ENCODE assay signal across 8 cellular contexts in the genomic region with DNA sequence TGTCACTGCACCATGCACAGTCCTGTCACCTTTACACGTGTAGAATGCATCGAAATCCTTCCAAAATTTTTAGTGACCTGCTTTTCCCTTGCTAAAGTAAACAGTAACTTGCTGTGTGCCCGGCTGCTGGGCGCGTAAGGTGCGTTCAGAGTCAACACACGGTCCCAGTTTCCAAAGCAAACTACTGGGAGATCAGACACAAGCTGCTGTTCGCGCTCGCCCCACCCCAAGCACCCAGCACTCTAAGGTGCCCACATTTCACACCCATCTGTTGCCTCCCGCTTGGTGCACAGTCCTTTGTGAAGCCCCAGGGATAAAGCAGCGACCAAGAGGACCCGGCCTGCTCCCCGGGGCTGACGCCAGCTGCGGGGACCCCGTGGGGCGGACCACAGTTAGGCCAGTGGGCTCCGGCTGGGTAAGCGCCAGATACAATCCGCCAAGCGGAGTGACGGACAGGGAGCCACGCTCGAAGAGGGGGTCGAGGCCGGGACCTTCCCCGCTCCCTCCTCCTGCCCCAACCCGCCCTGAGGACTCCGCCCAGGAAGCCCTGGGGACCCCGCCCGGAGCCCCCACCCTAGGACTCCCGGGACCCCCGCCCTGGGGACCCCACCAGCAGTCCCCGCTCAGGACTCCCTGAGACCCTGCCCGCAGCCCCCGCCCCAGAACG. TPM values are rescaled to one million over a fixed set of nuclear protein-coding genes. Genes with fewer than 3 reads are reported as not detected.
A peak's percentile ranks its signal among the peaks of the same experiment; 100 is the strongest.
DNase-seq lines count a peak whose midpoint lies in the region; ATAC-seq, FAIRE-seq and TF ChIP-seq lines count a peak whose summit lies in the region.

No MANE protein-coding gene starts in this region.

- ATAC-seq in A549: peak; percentile 67 to 74
- peak; percentile 20 for ATAC-seq in GM18505 (IDR thresholded peaks at IDR 0.05; ENCODE audit: unreplicated experiment)
- ATAC-seq in HG03066 (IDR thresholded peaks at IDR 0.05; ENCODE audit: low read depth, unreplicated experiment): peak; percentile 23
- peak; percentile 46 for ATAC-seq in body of pancreas
- ATAC-seq in GM18870 (IDR thresholded peaks at IDR 0.05; ENCODE audit: unreplicated experiment): no peak

- intact Hi-C loops in body of pancreas (cut with DNase I): no loop called here

- H3K36me3 ChIP-seq in Peyer's patch: no peaks in the 10 kb centered on the region
- no peaks in the 10 kb centered on the region for H3K36me3 ChIP-seq in body of pancreas (replicated peaks in 1 of 2; ENCODE audit: insufficient read depth in 1 of 2, low read depth in 2 of 2)

- TF ChIP-seq POLR2A in A549 (IDR thresholded peaks at IDR 0.05; ENCODE audit: low read length) (no peak), GM18505 (IDR thresholded peaks at IDR 0.05; ENCODE audit: borderline replicate concordance, extremely low read depth, insufficient read depth, insufficient read length) (no peak), Peyer's patch (IDR thresholded peaks at IDR 0.05) (no peak), body of pancreas (IDR thresholded peaks at IDR 0.05) (peak in 2 of 3 donors; percentile 54 to 59)

- TF ChIP-seq EP300 in A549 (IDR thresholded peaks at IDR 0.05): no peak

- H3K9me3 ChIP-seq in A549: no peaks in the 10 kb centered on the region
- no peaks in the 10 kb centered on the region for H3K9me3 ChIP-seq in Peyer's patch
- H3K9me3 ChIP-seq in body of pancreas: no peaks in the 10 kb centered on the region

- H3K4me2 ChIP-seq in A549: peak overlapping the region; percentile 83

- H3K4me3 ChIP-seq in A549: peak overlapping the region; percentile 75
- peak overlapping the region; percentile 80 to 97 (median 90) for H3K4me3 ChIP-seq in Peyer's patch
- peak overlapping the region; percentile 80 to 96 for H3K4me3 ChIP-seq in body of pancreas

- POLR2A ChIA-PET in A549 (lab: Yijun Ruan, JAX): no interaction called here

- H3K4me1 ChIP-seq in A549 (peaks cover 22% of the 10 kb centered on the region), Peyer's patch (peaks cover 0 to 13% (median 4%) of the 10 kb centered on the region in 4 donors), body of pancreas (peaks cover 19% of the 10 kb centered on the region)

- CTCF ChIA-PET in A549 (lab: Yijun Ruan, JAX): interaction anchor here (0.5 to 7.2 kb wide), 5 partner anchors 13 to 1118 kb away, joined by 3 to 40 read pairs (median 6); no protein-coding TSS in a partner anchor

- no peak for TF ChIP-seq RAD21 in A549 (conservative IDR thresholded peaks at IDR 0.05 in 1 of 2, IDR thresholded peaks at IDR 0.05 in 1 of 2)

- H3K27me3 ChIP-seq in Peyer's patch: no peaks in the 10 kb centered on the region
- no peaks in the 10 kb centered on the region for H3K27me3 ChIP-seq in body of pancreas

- 3% methylated on average over 25 of the region's 38 CpGs for WGBS in A549 (ENCODE audit: missing lambda C conversion rate)
- WGBS in body of pancreas, 2 donors: 3 to 4% methylated on average over 11 to 33 of the region's 38 CpGs

- no peak for FAIRE-seq in A549 (lab: Jason Lieb, UNC)

- peak overlapping the region; percentile 94 to 96 for H3K27ac ChIP-seq in A549
- H3K27ac ChIP-seq in Peyer's patch: peak overlapping the region; percentile 53 to 78 (median 68)
- peak overlapping the region; percentile 61 to 85 (median 79) for H3K27ac ChIP-seq in body of pancreas

- DNase-seq in A549 (ENCODE audit: low read depth in 1 of 2, low spot score in 1 of 2): peak; percentile 25 to 37
- DNase-seq in Peyer's patch: peak in 2 of 3 donors; percentile 48 to 58
- DNase-seq in body of pancreas: peak; percentile 44 to 59 (median 56)
- peak; percentile 36 for DNase-seq in iris pigment epithelial cell (ENCODE audit: low read depth)
- DNase-seq in stimulated activated CD8-positive, alpha-beta memory T cell treated with anti-CD3 and anti-CD28 coated beads, Interleukin-12 subunit alpha, Interleukin-12 subunit beta, amount 100 ng/mL, for 4 hours (ENCODE audit: low read depth): peak; percentile 11

- TF ChIP-seq CTCF in A549 (IDR thresholded peaks at IDR 0.05): no peak
- TF ChIP-seq CTCF in Peyer's patch (IDR thresholded peaks at IDR 0.05): no peak
- TF ChIP-seq CTCF in body of pancreas (IDR thresholded peaks at IDR 0.05): no peak

TF ChIP-seq in A549, 52 proteins besides CTCF, POLR2A, EP300 and RAD21:
- TF ChIP-seq JUNB (IDR thresholded peaks at IDR 0.05) (no peak), ESRRA (IDR thresholded peaks at IDR 0.05; ENCODE audit: borderline replicate concordance, low read length) (no peak), CEBPB (IDR thresholded peaks at IDR 0.05) (no peak), ZSCAN20 (CRISPR knock-in tag; IDR thresholded peaks at IDR 0.05) (no peak), CBX2 (IDR thresholded peaks at IDR 0.05; ENCODE audit: borderline replicate concordance, low read depth) (no peak), USF2 (IDR thresholded peaks at IDR 0.05) (no peak), CHD4 (IDR thresholded peaks at IDR 0.05; ENCODE audit: borderline replicate concordance) (no peak), POLR2AphosphoS2 (conservative IDR thresholded peaks at IDR 0.05; ENCODE audit: low read length) (no peak), PHF8 (IDR thresholded peaks at IDR 0.05; ENCODE audit: borderline replicate concordance, low read depth) (no peak), EHF (CRISPR knock-in tag; IDR thresholded peaks at IDR 0.05) (no peak), RNF2 (IDR thresholded peaks at IDR 0.05; ENCODE audit: borderline replicate concordance, low read depth) (no peak), KDM1A (IDR thresholded peaks at IDR 0.05; ENCODE audit: low read depth) (no peak), NR3C1 (IDR thresholded peaks at IDR 0.05) (no peak), HEYL (CRISPR knock-in tag; IDR thresholded peaks at IDR 0.05) (no peak), NFE2L2 (conservative IDR thresholded peaks at IDR 0.05; ENCODE audit: low read length) (no peak)

RNA-seq across cellular contexts. Expression of gene STX2, which starts 0.6 kb away (rescaled TPM):
- polyA plus RNA-seq in A549 (2011; rRNA removed) (39.4 and 51.3 TPM in 2 replicates), A549 (2017; fragmentation: RNase III; extraction: RNeasy Plus Mini Kit Qiagen cat#74134 plus additional on column Dnase treatment) (25.6 to 26.9 TPM (median 26.8 TPM) in 3 replicates)
- polyA plus RNA-seq in A549 (2012; cell fraction: cytosol; rRNA removed): 20.2 and 20.4 TPM in 2 replicates
- polyA plus RNA-seq in A549 (2012; cell fraction: nucleus; rRNA removed): 21.3 and 45.4 TPM in 2 replicates
- 13.9 and 14.8 TPM in 2 replicates for polyA minus RNA-seq in A549 (2011; rRNA and poly(A)+ RNA removed)
- total RNA-seq in Peyer's patch (100 to 1,000 TPM in 1 of 4 donors, 1 to 10 TPM in 3; 5.3 to 115 (median 9.0) TPM), body of pancreas (10 to 100 TPM; 17.1 to 18.8 TPM)

RNA-seq across cellular contexts. Expression of gene RAN, which starts 33.4 kb away (rescaled TPM):
- polyA plus RNA-seq in A549 (2011; rRNA removed) (2,967 and 3,303 TPM in 2 replicates), A549 (2017; fragmentation: RNase III; extraction: RNeasy Plus Mini Kit Qiagen cat#74134 plus additional on column Dnase treatment) (1,859 to 1,987 TPM (median 1,941 TPM) in 3 replicates)
- polyA plus RNA-seq in A549 (2012; cell fraction: cytosol; rRNA removed): 1,939 and 2,223 TPM in 2 replicates
- 601 and 850 TPM in 2 replicates for polyA plus RNA-seq in A549 (2012; cell fraction: nucleus; rRNA removed)
- 1,030 and 1,279 TPM in 2 replicates for polyA minus RNA-seq in A549 (2011; rRNA and poly(A)+ RNA removed)
- total RNA-seq in Peyer's patch (100 to 1,000 TPM in 2 of 4 donors, 10 to 100 TPM in 2; 48.4 to 154 (median 114) TPM), body of pancreas (100 to 1,000 TPM in 1 of 2 donors, 10 to 100 TPM in 1; 79.1 to 115 TPM)

Comparison
In these comparisons a context has a peak if more than half of its experiments do, and no peak if none do; other contexts are left out.
1. POLR2A ChIP-seq: peak in body of pancreas (2 of 3); none in A549 (single experiment), GM18505 (single experiment) and Peyer's patch (0 of 2).
2. Peak in every context shown above with its lines, with median percentiles within 50 percentile points of each other: DNase-seq, H3K27ac ChIP-seq and H3K4me3 ChIP-seq.